13 cellular contexts compared by ENCODE assay signal in the genomic region with DNA sequence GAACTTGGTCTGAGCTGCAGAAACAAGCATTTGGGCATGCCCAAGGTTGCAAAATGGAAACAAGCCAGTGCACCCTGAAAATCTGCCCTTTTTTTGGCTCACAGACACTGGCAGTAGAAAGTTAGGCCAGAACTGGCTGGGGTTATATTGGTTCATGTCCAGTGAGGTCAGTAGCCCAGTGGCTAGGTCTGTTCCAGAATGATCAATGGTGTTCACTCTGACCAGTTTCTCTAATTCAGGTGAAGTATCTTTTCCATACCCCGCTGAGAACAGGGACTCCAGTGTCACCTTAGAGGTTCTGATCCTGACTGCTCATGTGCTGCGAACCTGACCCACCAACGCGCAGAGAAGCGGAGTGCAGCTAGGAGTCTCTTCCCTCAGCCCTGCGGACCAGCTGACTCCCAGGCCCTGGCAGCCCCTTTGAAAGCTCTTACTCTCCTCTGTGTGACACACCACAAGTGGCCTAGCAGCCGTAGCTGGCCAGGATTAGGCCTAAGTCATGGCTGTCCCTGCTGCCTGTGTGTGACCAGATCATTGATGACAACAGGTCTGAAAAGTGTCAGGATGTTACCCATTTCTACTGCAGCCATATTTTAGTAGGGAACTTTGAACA.
DNase-seq lines count a peak whose midpoint lies in the region; ATAC-seq, FAIRE-seq and TF ChIP-seq lines count a peak whose summit lies in the region.
"Had no signal": no experiment of that assay in that cellular context is flagged by ENCODE, and none has a peak within 500 bp of the region (broad histone marks: within the 10 kb centered on the region; RNA-seq: fewer than 3 reads in every experiment).

No MANE protein-coding gene starts in this region.

- no peak overlapping the region for H3K4me2 ChIP-seq in mesendoderm (ENCODE audit: low read length)

- H3K36me3 ChIP-seq in RWPE2 (ENCODE audit: low read depth) (peaks cover 76% of the 10 kb centered on the region), mesendoderm (ENCODE audit: control insufficient read depth, insufficient read depth, low read length) (peaks cover 3% of the 10 kb centered on the region), gastrocnemius medialis (peaks cover 0 to 38% of the 10 kb centered on the region in 2 donors)

- no peaks in the 10 kb centered on the region for H3K79me2 ChIP-seq in mesendoderm (ENCODE audit: control insufficient read depth, insufficient read depth, low read length)

- H2BK5ac ChIP-seq in mesendoderm (ENCODE audit: low read length) = no peak overlapping the region

- no peak for FAIRE-seq in frontal cortex (lab: Jason Lieb, UNC)

- H4K8ac ChIP-seq in mesendoderm (ENCODE audit: low read depth, low read length) = no peak overlapping the region

- H2AK5ac ChIP-seq in mesendoderm (ENCODE audit: low read length) = no peak overlapping the region

- H3K27ac ChIP-seq in RWPE2 (ENCODE audit: poor library complexity, severe bottlenecking) (peak overlapping the region; percentile 20), epithelial cell of prostate (peak overlapping the region; percentile 56), mesendoderm (ENCODE audit: low read depth, low read length) (no peak overlapping the region), gastrocnemius medialis (peak overlapping the region; percentile 79 to 88 (median 82))

- in situ Hi-C loops in gastrocnemius medialis (cut with MboI; ENCODE audit: low sequenced_read_pairs in 4 of 4) = loop anchor here (10.0 to 25.0 kb wide), 6 partner anchors 280 to 687 kb away; partner anchors contain the start of genes FNDC3B (in 2 of the 4) and TMEM212 (in 2 of the 4)

- H3K9me3 ChIP-seq in RWPE2 (ENCODE audit: severe bottlenecking) (no peaks in the 10 kb centered on the region), gastrocnemius medialis (no peaks in the 10 kb centered on the region)
- H3K9me3 ChIP-seq: BE2C had no signal

- no peak overlapping the region for H3K9ac ChIP-seq in mesendoderm (ENCODE audit: low read length)

- H3K23ac ChIP-seq in mesendoderm (ENCODE audit: low read length) = no peak overlapping the region

- ATAC-seq in RWPE2 (ENCODE audit: low read depth) = no peak
- ATAC-seq in gastrocnemius medialis = peak in 1 of 2 donors; percentile 10
- ATAC-seq: T-cell had no signal

- H2BK15ac ChIP-seq in mesendoderm (replicated peaks; ENCODE audit: low read depth) = no peak overlapping the region

- no peaks in the 10 kb centered on the region for H3K79me1 ChIP-seq in mesendoderm (ENCODE audit: low read length)

- H3K18ac ChIP-seq in mesendoderm (ENCODE audit: low read length) = no peak overlapping the region

- no peak overlapping the region for H3K4ac ChIP-seq in mesendoderm (ENCODE audit: low read depth, low read length)

- H3K27me3 ChIP-seq in RWPE2 (ENCODE audit: insufficient read depth, poor library complexity, severe bottlenecking) (no peaks in the 10 kb centered on the region), mesendoderm (ENCODE audit: insufficient read depth, low read length, poor library complexity) (no peaks in the 10 kb centered on the region), gastrocnemius medialis (no peaks in the 10 kb centered on the region)
- H3K27me3 ChIP-seq: BE2C had no signal

- H4K5ac ChIP-seq in mesendoderm (ENCODE audit: low read length) = no peak overlapping the region

- no CpG with 5 or more reads among the region's 7 CpGs for WGBS in mesendoderm (ENCODE audit: extremely low coverage, insufficient coverage, low lambda C conversion rate)

- no peak overlapping the region for H3K56ac ChIP-seq in mesendoderm (ENCODE audit: low read length)

- no peak for TF ChIP-seq POLR2A in gastrocnemius medialis (IDR thresholded peaks at IDR 0.05)

- peaks cover 5% of the 10 kb centered on the region for H3K4me1 ChIP-seq in RWPE2 (ENCODE audit: insufficient read depth, poor library complexity, severe bottlenecking)
- peaks cover 2% of the 10 kb centered on the region for H3K4me1 ChIP-seq in mesendoderm (ENCODE audit: control insufficient read depth, low read depth, low read length)
- H3K4me1 ChIP-seq in gastrocnemius medialis = peaks cover 47 to 49% of the 10 kb centered on the region in 2 donors

- TF ChIP-seq CTCF in RWPE2 (IDR thresholded peaks at IDR 0.05; ENCODE audit: poor library complexity, severe bottlenecking) = no peak
- TF ChIP-seq CTCF in gastrocnemius medialis (IDR thresholded peaks at IDR 0.05 in 4 of 5, conservative IDR thresholded peaks at IDR 0.05 in 1 of 5) = no peak

- intact Hi-C loops in gastrocnemius medialis (cut with DNase I; ENCODE audit: low total_unique reads) = loop anchor here (1.0 to 5.0 kb wide), 3 partner anchors 33 to 198 kb away; no protein-coding TSS in a partner anchor

- no peak for DNase-seq in RWPE2 (ENCODE audit: low spot score)
- DNase-seq in epithelial cell of prostate (ENCODE audit: low read depth, low spot score) = no peak
- DNase-seq in mesendoderm = peak; percentile 15
- peak; percentile 33 to 59 for DNase-seq in gastrocnemius medialis
- no peak for DNase-seq in T-helper 1 cell
- DNase-seq in frontal cortex (ENCODE audit: low spot score in 2 of 2) = no peak
- no peak for DNase-seq in dermis blood vessel endothelial cell
- no peak for DNase-seq in NCI-H2196 (lab: John Stamatoyannopoulos, UW; ENCODE audit: unreplicated experiment)
- DNase-seq: BE2C, DMS 273 treated with DMSO at 0.1 percent for 48 hours, MV-4-11, NCI-H2081 treated with DMSO at 0.1 percent for 48 hours, T-cell had no signal

- H2BK120ac ChIP-seq in mesendoderm (ENCODE audit: low read depth, low read length) = no peak overlapping the region

- H3K4me3 ChIP-seq in RWPE2 (ENCODE audit: severe bottlenecking) = no peak overlapping the region
- no peak overlapping the region for H3K4me3 ChIP-seq in mesendoderm (ENCODE audit: low read length)
- H3K4me3 ChIP-seq in gastrocnemius medialis = no peak overlapping the region

Comparison
In these comparisons a context has a peak if more than half of its experiments do, and no peak if none do; other contexts are left out.
1. DNase-seq: peak in mesendoderm (single experiment) and gastrocnemius medialis (2 of 2); none in RWPE2 (single experiment), epithelial cell of prostate (single experiment), T-helper 1 cell (0 of 5), frontal cortex (0 of 2), dermis blood vessel endothelial cell (single experiment) and NCI-H2196 (single experiment).